ENCODE assay signal across 8 cellular contexts in the genomic region with DNA sequence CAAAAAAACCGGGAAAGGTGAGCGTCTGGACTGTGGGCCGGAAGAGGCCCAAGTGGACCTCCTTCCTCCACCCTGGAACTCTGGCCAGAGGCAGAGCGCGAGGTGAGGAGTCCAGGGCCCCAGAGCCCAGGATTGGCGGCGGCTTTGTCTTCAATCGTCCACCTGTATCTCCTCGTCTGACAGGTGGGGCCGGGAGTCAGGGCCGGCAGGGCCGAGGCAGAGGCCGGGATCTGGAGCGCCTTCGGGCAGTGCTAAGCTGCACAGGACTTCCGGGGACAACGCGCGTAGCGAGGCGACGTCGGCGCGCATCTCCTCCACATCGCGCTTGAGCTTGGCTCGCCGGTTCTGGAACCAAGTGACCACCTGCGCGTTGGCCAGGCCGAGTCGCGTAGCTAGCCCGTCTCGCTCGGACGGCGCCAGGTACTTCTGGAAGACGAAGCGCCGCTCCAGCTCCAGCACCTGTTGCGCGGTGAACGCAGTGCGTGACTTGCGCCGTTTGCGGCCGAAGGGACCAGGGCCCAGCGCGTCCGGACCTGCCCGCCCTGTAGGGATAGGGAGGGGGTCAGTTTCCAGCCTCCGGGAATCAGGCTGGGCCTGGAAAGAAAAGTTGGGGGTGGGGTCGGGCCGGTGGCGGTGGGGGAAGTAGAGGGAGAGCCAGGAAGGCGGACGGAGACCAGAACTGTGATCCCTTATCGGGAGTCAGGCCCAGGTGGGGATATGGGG. TPM values are rescaled to one million over a fixed set of nuclear protein-coding genes. Genes with fewer than 3 reads are reported as not detected.
DNase-seq lines count a peak whose midpoint lies in the region; ATAC-seq lines count a peak whose summit lies in the region.

No MANE protein-coding gene starts in this region.

- H3K27me3 Mint-ChIP-seq in effector memory CD8-positive, alpha-beta T cell, result peaks cover 6 to 53% of the 10 kb centered on the region in 2 donors
- peaks cover 38 to 57% (median 48%) of the 10 kb centered on the region in 3 donors for H3K27me3 Mint-ChIP-seq in naive B cell

- no peaks in the 10 kb centered on the region for H3K9me3 Mint-ChIP-seq in effector memory CD8-positive, alpha-beta T cell
- no peaks in the 10 kb centered on the region for H3K9me3 Mint-ChIP-seq in naive B cell

- peak; percentile 38 for DNase-seq in DMS79 (lab: John Stamatoyannopoulos, UW)
- peak; percentile 79 for DNase-seq in NCI-H146 (lab: John Stamatoyannopoulos, UW)
- DNase-seq in effector memory CD8-positive, alpha-beta T cell, result no peak
- DNase-seq in naive B cell, result no peak
- no peak for DNase-seq in foreskin melanocyte
- DNase-seq in ACHN, result no peak
- no peak for DNase-seq in NCI-H446 treated with DMSO at 0.1 percent for 48 hours (lab: John Stamatoyannopoulos, UW)

- H3K4me3 Mint-ChIP-seq in effector memory CD8-positive, alpha-beta T cell, result peak overlapping the region; percentile 82 to 93
- peak overlapping the region; percentile 71 to 94 (median 86) for H3K4me3 Mint-ChIP-seq in naive B cell

- peak; percentile 55 for ATAC-seq in effector memory CD8-positive, alpha-beta T cell (replicated peaks)
- ATAC-seq in naive B cell (ENCODE audit: low read depth in 2 of 2) (no peak), HG02970 (IDR thresholded peaks at IDR 0.05; ENCODE audit: low FRiP score, unreplicated experiment) (no peak)

- peak overlapping the region in 1 of 2 donors; percentile 81 for H3K27ac Mint-ChIP-seq in effector memory CD8-positive, alpha-beta T cell
- peak overlapping the region in 1 of 6 donors; percentile 4 for H3K27ac Mint-ChIP-seq in naive B cell

- peaks cover 19 to 28% of the 10 kb centered on the region in 2 donors for H3K4me1 Mint-ChIP-seq in effector memory CD8-positive, alpha-beta T cell (ENCODE audit: low read depth in 2 of 2)
- H3K4me1 Mint-ChIP-seq in naive B cell, result peaks cover 24 to 48% (median 40%) of the 10 kb centered on the region in 3 donors

- H3K36me3 Mint-ChIP-seq in effector memory CD8-positive, alpha-beta T cell (ENCODE audit: insufficient read depth), result peaks cover 10% of the 10 kb centered on the region
- peaks cover 10 to 13% of the 10 kb centered on the region in 2 donors for H3K36me3 Mint-ChIP-seq in naive B cell

- in situ Hi-C loops in ACHN (cut with HindIII; ENCODE audit: low pct_ligation_motif_present, low pct_unique_long_range_greater_than_20kb, low sequenced_read_pairs), result no loop called here

RNA-seq across cellular contexts. Expression of gene LBX2, which starts 1.5 kb away (rescaled TPM):
- polyA plus RNA-seq in naive B cell (ENCODE audit: low read depth in 6 of 6), result not detected

RNA-seq across cellular contexts. Expression of gene PCGF1, which starts 9.6 kb away (rescaled TPM):
- polyA plus RNA-seq in naive B cell (ENCODE audit: low read depth in 6 of 6), result 10 to 100 TPM in 5 of 6 donors, 1 to 10 TPM in 1; 8.9 to 17.0 (median 14.1) TPM

RNA-seq across cellular contexts. Expression of gene TTC31, which starts 15.1 kb away (rescaled TPM):
- polyA plus RNA-seq in naive B cell (ENCODE audit: low read depth in 6 of 6), result 10 to 100 TPM; 20.7 to 31.8 (median 25.6) TPM

RNA-seq across cellular contexts. Expression of gene CCDC142, which starts 15.1 kb away (rescaled TPM):
- 10 to 100 TPM in 4 of 6 donors, 1 to 10 TPM in 2; 5.9 to 25.9 (median 12.0) TPM for polyA plus RNA-seq in naive B cell (ENCODE audit: low read depth in 6 of 6)

RNA-seq across cellular contexts. Expression of gene TLX2, which starts 16.3 kb away (rescaled TPM):
- polyA plus RNA-seq in naive B cell (ENCODE audit: low read depth in 6 of 6), result not detected

Comparison
In these comparisons a context has a peak if more than half of its experiments do, and no peak if none do; other contexts are left out.
1. DNase-seq: peak in DMS79 (single experiment) and NCI-H146 (single experiment); none in effector memory CD8-positive, alpha-beta T cell (0 of 3), naive B cell (single experiment), foreskin melanocyte (single experiment), ACHN (single experiment) and NCI-H446 treated with DMSO at 0.1 percent for 48 hours (single experiment).